11 cellular contexts compared by ENCODE assay signal in genomic region chr6:170288091-170288631, GRCh38. TPM values are rescaled to one million over a fixed set of nuclear protein-coding genes. Genes with fewer than 3 reads are reported as not detected.
A peak's percentile ranks its signal among the peaks of the same experiment; 100 is the strongest.
DNase-seq lines count a peak whose midpoint lies in the region; ATAC-seq and TF ChIP-seq lines count a peak whose summit lies in the region.
"Had no signal": no experiment of that assay in that cellular context is flagged by ENCODE, and none has a peak within 500 bp of the region (broad histone marks: within the 10 kb centered on the region; RNA-seq: fewer than 3 reads in every experiment).

No MANE protein-coding gene starts in this region.

- no peaks in the 10 kb centered on the region for H4K20me1 ChIP-seq in H9 (ENCODE audit: control insufficient read depth, insufficient read depth, insufficient read length)

- no peak overlapping the region for H3K27ac ChIP-seq in H9 (ENCODE audit: insufficient read length, low read depth, low read length)
- H3K27ac ChIP-seq in ectodermal cell (ENCODE audit: insufficient read depth, low read depth, low read length, poor library complexity, severe bottlenecking), result no peak overlapping the region

- no peak for TF ChIP-seq POLR2A in lower leg skin (IDR thresholded peaks at IDR 0.05)

- H3K4me3 ChIP-seq in ectodermal cell (ENCODE audit: insufficient read depth, low read depth, low read length) (peak overlapping the region; percentile 65), lower leg skin (ENCODE audit: low read depth, poor library complexity, severe bottlenecking) (no peak overlapping the region)

- H2BK5ac ChIP-seq in H9 (ENCODE audit: insufficient read length, low read length), result no peak overlapping the region

- peaks cover 39% of the 10 kb centered on the region for H3K36me3 ChIP-seq in ectodermal cell (ENCODE audit: control insufficient read depth, insufficient read depth, low read length)

- H3K9me3 ChIP-seq in H9 (ENCODE audit: control insufficient read depth, low read depth, low read length), result no peaks in the 10 kb centered on the region
- H3K9me3 ChIP-seq in ectodermal cell (ENCODE audit: control insufficient read depth, low read length), result no peaks in the 10 kb centered on the region

- H3K14ac ChIP-seq in H9 (ENCODE audit: insufficient read depth, low read length), result no peak overlapping the region

- H3K79me1 ChIP-seq in H9 (ENCODE audit: insufficient read depth, low read depth, low read length, poor library complexity, severe bottlenecking), result no peaks in the 10 kb centered on the region

- H2BK120ac ChIP-seq in H9 (ENCODE audit: low read depth, low read length, poor library complexity, severe bottlenecking), result no peak overlapping the region

- H4K5ac ChIP-seq in H9 (ENCODE audit: insufficient read length, low read depth, low read length), result no peak overlapping the region

- peaks cover 11 to 18% of the 10 kb centered on the region in 2 donors for H3K36me3 Mint-ChIP-seq in CD14-positive monocyte
- H3K36me3 Mint-ChIP-seq in H9 (ENCODE audit: insufficient read depth in 1 of 3, low read depth in 3 of 3), result peaks cover 9 to 30% (median 25%) of the 10 kb centered on the region in 3 experiments
- H3K36me3 Mint-ChIP-seq in nephron progenitor cell (ENCODE audit: low read depth), result peaks cover 33% of the 10 kb centered on the region

- peak overlapping the region; percentile 74 to 88 for H3K4me3 Mint-ChIP-seq in CD14-positive monocyte
- peak overlapping the region; percentile 57 to 86 for H3K4me3 Mint-ChIP-seq in H9
- peak overlapping the region; percentile 90 for H3K4me3 Mint-ChIP-seq in nephron progenitor cell

- H3T11ph ChIP-seq in H9 (ENCODE audit: low read length), result no peak overlapping the region

- no peaks in the 10 kb centered on the region for H3K79me2 ChIP-seq in H9 (ENCODE audit: insufficient read depth, low read length)

- H3K4me1 Mint-ChIP-seq in CD14-positive monocyte, result peaks cover 27% of the 10 kb centered on the region
- H3K4me1 Mint-ChIP-seq in H9, result peaks cover 35 to 48% of the 10 kb centered on the region in 2 experiments
- H3K4me1 Mint-ChIP-seq in nephron progenitor cell, result peaks cover 60% of the 10 kb centered on the region

- H3K56ac ChIP-seq in H9 (ENCODE audit: insufficient read length, low read depth, low read length), result no peak overlapping the region

- H4K91ac ChIP-seq in H9 (ENCODE audit: insufficient read length, low read depth, low read length), result no peak overlapping the region

- H3K4me1 ChIP-seq in H9 (ENCODE audit: insufficient read depth, low read length) (no peaks in the 10 kb centered on the region; the same call in 1 of the 2 replicates), ectodermal cell (ENCODE audit: control insufficient read depth, insufficient read depth, low read length) (peaks cover 46% of the 10 kb centered on the region)

- H2BK20ac ChIP-seq in H9 (ENCODE audit: low read depth, low read length, poor library complexity, severe bottlenecking), result no peak overlapping the region

- H3K9me3 Mint-ChIP-seq in CD14-positive monocyte, result peaks cover 0 to 28% (median 12%) of the 10 kb centered on the region in 7 donors
- peaks cover 0 to 8% of the 10 kb centered on the region in 2 experiments; a peak in 3 of 5 replicates for H3K9me3 Mint-ChIP-seq in H9
- no peaks in the 10 kb centered on the region for H3K9me3 Mint-ChIP-seq in nephron progenitor cell
- H3K9me3 Mint-ChIP-seq: activated B cell treated with CpG ODN at 0.5 μM for 24 hours had no signal

- H3K27me3 Mint-ChIP-seq in CD14-positive monocyte (ENCODE audit: low read depth in 3 of 3) (peaks cover 65 to 85% (median 73%) of the 10 kb centered on the region in 3 donors), H9 (ENCODE audit: low read depth) (peaks cover 83% of the 10 kb centered on the region), nephron progenitor cell (ENCODE audit: low read depth, poor library complexity) (peaks cover 38% of the 10 kb centered on the region)

- H2BK12ac ChIP-seq in H9 (ENCODE audit: insufficient read length, low read depth, low read length), result no peak overlapping the region

- DNase-seq in CD14-positive monocyte (ENCODE audit: low spot score) (peak; percentile 27), H9 (no peak), nephron progenitor cell (no peak), kidney glomerular epithelial cell (lab: John Stamatoyannopoulos, UW) (no peak), lower leg skin (ENCODE audit: low spot score in 2 of 2) (no peak), NCI-H345 (lab: John Stamatoyannopoulos, UW) (no peak)
- DNase-seq: activated B cell treated with CpG ODN at 0.5 μM for 24 hours, anterior cingulate cortex had no signal

- no peak overlapping the region for H3K18ac ChIP-seq in H9 (ENCODE audit: insufficient read length, low read depth, low read length)

- H2AK5ac ChIP-seq in H9 (ENCODE audit: insufficient read length, low read length), result no peak overlapping the region

- H3K9ac ChIP-seq in H9 (ENCODE audit: extremely low read depth, insufficient read length, low read length), result no peak overlapping the region

- no peak overlapping the region for H3K23ac ChIP-seq in H9 (ENCODE audit: insufficient read length, low read depth, low read length)

- no peak overlapping the region for H4K8ac ChIP-seq in H9 (replicated peaks; ENCODE audit: insufficient read length, low read depth, low read length)

- no peak overlapping the region for H2BK15ac ChIP-seq in H9 (ENCODE audit: low read depth, low read length)

- peak overlapping the region; percentile 66 for H3K4me2 ChIP-seq in H9 (ENCODE audit: insufficient read depth, insufficient read length, low read length)

- H3K27ac Mint-ChIP-seq in CD14-positive monocyte (no peak overlapping the region), H9 (no peak overlapping the region), nephron progenitor cell (peak overlapping the region; percentile 91)
- H3K27ac Mint-ChIP-seq: activated B cell treated with CpG ODN at 0.5 μM for 24 hours had no signal

- intact Hi-C loops in CD14-positive monocyte (cut with micrococcal nuclease) (no loop called here), lower leg skin (cut with DNase I; ENCODE audit: low total_unique reads) (loop anchor here (10.0 kb wide), 1 partner anchor 453 kb away; no protein-coding TSS in a partner anchor)

- no CpG with 5 or more reads among the region's 33 CpGs for WGBS in H9 (ENCODE audit: extremely low coverage, insufficient read length, low lambda C conversion rate)
- WGBS in ectodermal cell, 2 experiments, result 31 to 32% methylated on average over 33 of the region's 33 CpGs
- WGBS in lower leg skin, 2 donors, result 74 to 75% methylated on average over 33 of the region's 33 CpGs

- no peak overlapping the region for H3K4ac ChIP-seq in H9 (ENCODE audit: low read depth, low read length)

- H3K23me2 ChIP-seq in H9 (ENCODE audit: insufficient read length, low read depth, low read length, poor library complexity, severe bottlenecking), result peaks cover 20% of the 10 kb centered on the region

- TF ChIP-seq CTCF in CD14-positive monocyte (IDR thresholded peaks at IDR 0.05) (no peak), H9 (conservative IDR thresholded peaks at IDR 0.05) (no peak), nephron progenitor cell (IDR thresholded peaks at IDR 0.05) (no peak), lower leg skin (IDR thresholded peaks at IDR 0.05) (no peak)

- H3K27me3 ChIP-seq in H9 (ENCODE audit: insufficient read depth, low read length) (peaks cover 45% of the 10 kb centered on the region), ectodermal cell (ENCODE audit: control insufficient read depth, insufficient read depth, low read length, poor library complexity, severe bottlenecking) (peaks cover 78% of the 10 kb centered on the region)

- no peak overlapping the region for H2AFZ ChIP-seq in H9 (ENCODE audit: low read length)

- no peak for ATAC-seq in GM21825 (IDR thresholded peaks at IDR 0.05; ENCODE audit: unreplicated experiment)
- ATAC-seq: Panc1 had no signal

RNA-seq across cellular contexts. Expression of gene DLL1, which starts 2.7 kb away (rescaled TPM):
- polyA plus RNA-seq in CD14-positive monocyte, result not detected
- total RNA-seq in H9 (2021) (2.7 and 2.8 TPM in 2 replicates), lower leg skin (10 to 100 TPM; 40.6 to 53.7 (median 47.5) TPM)
- 44.1 TPM for polyA plus RNA-seq in ectodermal cell (2013, experiment 1 of 4)
- polyA plus RNA-seq in ectodermal cell (2013, experiment 2 of 4), result 61.6 TPM
- polyA plus RNA-seq in ectodermal cell (2013, experiment 3 of 4), result 59.0 TPM
- polyA plus RNA-seq in ectodermal cell (2013, experiment 4 of 4), result 67.6 TPM

RNA-seq across cellular contexts. Expression of gene FAM120B, which starts 18.4 kb away (rescaled TPM):
- polyA plus RNA-seq in CD14-positive monocyte, result 10 to 100 TPM; 11.2 to 20.2 TPM
- total RNA-seq in H9 (2021), result 14.9 and 16.7 TPM in 2 replicates
- 30.6 TPM for polyA plus RNA-seq in ectodermal cell (2013, experiment 1 of 4)
- 33.5 TPM for polyA plus RNA-seq in ectodermal cell (2013, experiment 2 of 4)
- polyA plus RNA-seq in ectodermal cell (2013, experiment 3 of 4), result 20.1 TPM
- polyA plus RNA-seq in ectodermal cell (2013, experiment 4 of 4), result 21.9 TPM
- 10 to 100 TPM; 21.8 to 25.7 (median 22.7) TPM for total RNA-seq in lower leg skin

Comparison
In these comparisons a context has a peak if more than half of its experiments do, and no peak if none do; other contexts are left out.
1. RNA of gene DLL1, which starts 2.7 kb away (total RNA-seq): 40.6 to 53.7 TPM in lower leg skin; 2.7 to 2.8 TPM in H9; every median in the first group is over 10 times any median in the second.
2. Peak in every context shown above with its lines, with median percentiles within 50 percentile points of each other: H3K4me3 Mint-ChIP-seq.